Comparison of ENCODE assay signal across 8 cellular contexts in genomic region chr6:21597706-21598273, GRCh38. TPM values are rescaled to one million over a fixed set of nuclear protein-coding genes. Genes with fewer than 3 reads are reported as not detected.
DNase-seq lines count a peak whose midpoint lies in the region; ATAC-seq and TF ChIP-seq lines count a peak whose summit lies in the region.

No MANE protein-coding gene starts in this region.

- peak overlapping the region; percentile 96; the same call in 1 of the 2 replicates for H3K4me3 ChIP-seq in GM06990 (replicated peaks; ENCODE audit: low read depth, low read length)
- peak overlapping the region; percentile 92 for H3K4me3 ChIP-seq in fibroblast of pulmonary artery (replicated peaks; ENCODE audit: low read depth, low read length)
- peak overlapping the region; percentile 73 to 79 for H3K4me3 ChIP-seq in prostate gland

- no peak for TF ChIP-seq POLR2A in prostate gland (IDR thresholded peaks at IDR 0.05)

- TF ChIP-seq CTCF in GM06990 (IDR thresholded peaks at IDR 0.05; ENCODE audit: insufficient read depth, low read length, poor library complexity, severe bottlenecking) (no peak), fibroblast of pulmonary artery (IDR thresholded peaks at IDR 0.05; ENCODE audit: low read length, missing control alignments) (no peak), prostate gland (IDR thresholded peaks at IDR 0.05) (no peak), GM10248 (IDR thresholded peaks at IDR 0.05; ENCODE audit: control extremely low read depth, extremely low read depth, low read depth, missing control alignments) (no peak)

- WGBS in prostate gland: 2% methylated on average over 13 of the region's 13 CpGs

- H3K4me1 ChIP-seq in prostate gland (replicated peaks): no peaks in the 10 kb centered on the region

- H3K9me3 ChIP-seq in prostate gland: no peaks in the 10 kb centered on the region

- H3K36me3 ChIP-seq in GM06990 (ENCODE audit: control insufficient read depth, insufficient read depth, low read length): no peaks in the 10 kb centered on the region
- H3K36me3 ChIP-seq in prostate gland: no peaks in the 10 kb centered on the region

- peak overlapping the region in 1 of 2 donors; percentile 91 for H3K27ac ChIP-seq in prostate gland

- POLR2A ChIA-PET in GM10248 (lab: Yijun Ruan, JAX): no interaction called here

- ATAC-seq in GM21360 (IDR thresholded peaks at IDR 0.05; ENCODE audit: unreplicated experiment) (no peak), GM21737 (IDR thresholded peaks at IDR 0.05; ENCODE audit: unreplicated experiment) (no peak)

- intact Hi-C loops in prostate gland (cut with DNase I): loop anchor here (2.0 to 10.0 kb wide), 8 partner anchors 70 to 1847 kb away; no protein-coding TSS in a partner anchor

- no peaks in the 10 kb centered on the region for H3K27me3 ChIP-seq in GM06990 (replicated peaks; ENCODE audit: control insufficient read depth, insufficient read depth, low read length)
- H3K27me3 ChIP-seq in prostate gland (replicated peaks; ENCODE audit: insufficient read depth): no peaks in the 10 kb centered on the region

- DNase-seq in GM06990 (ENCODE audit: extremely low read depth, insufficient read length) (no peak), RPMI7951 (ENCODE audit: low read depth) (peak; percentile 55), fibroblast of pulmonary artery (ENCODE audit: low read depth) (peak; percentile 51), prostate gland (ENCODE audit: low spot score) (no peak), GM10248 (ENCODE audit: extremely low spot score) (no peak), hippocampal formation (lab: John Stamatoyannopoulos, UW) (no peak)

- CTCF ChIA-PET in GM10248 (lab: Yijun Ruan, JAX): interaction anchor here (0.8 to 1.9 kb wide), 6 partner anchors 8 to 1034 kb away, joined by 3 to 9 read pairs (median 4); no protein-coding TSS in a partner anchor

RNA-seq across cellular contexts. Expression of gene SOX4, which starts 4.2 kb away (rescaled TPM):
- 10.8 and 12.9 TPM in 2 replicates for total RNA-seq in RPMI7951 (2014; rRNA removed; shearing (Covaris generic))
- 10 to 100 TPM; 41.7 to 44.1 TPM for total RNA-seq in prostate gland

Comparison
In these comparisons a context has a peak if more than half of its experiments do, and no peak if none do; other contexts are left out.
1. DNase-seq: peak in RPMI7951 (single experiment) and fibroblast of pulmonary artery (single experiment); none in GM06990 (single experiment), prostate gland (single experiment), GM10248 (single experiment) and hippocampal formation (0 of 2).
2. Peak in every context shown above with its lines, with median percentiles within 50 percentile points of each other: H3K4me3 ChIP-seq.